In the genomic region with DNA sequence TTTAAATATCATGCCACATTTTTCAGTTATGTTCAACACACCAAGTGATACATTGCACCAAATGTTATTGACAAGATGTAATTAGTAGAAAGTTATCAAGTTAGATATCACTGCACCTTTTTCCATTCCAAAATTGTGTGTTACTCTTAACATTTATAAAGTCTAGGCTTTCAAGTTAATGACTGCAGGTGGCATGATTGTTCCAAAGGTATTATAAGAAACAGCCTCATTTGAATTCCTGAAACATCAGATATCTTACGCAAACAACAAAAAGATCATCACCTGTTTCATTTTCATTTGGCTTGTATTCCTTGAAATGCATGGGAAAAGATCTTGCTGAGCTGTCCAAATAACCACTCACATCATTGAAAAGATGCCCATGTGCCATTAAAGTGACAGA, we compare ENCODE assay signal across 23 cellular contexts.
"Had no signal": no experiment of that assay in that cellular context is flagged by ENCODE, and none has a peak within 500 bp of the region (broad histone marks: within the 10 kb centered on the region; RNA-seq: fewer than 3 reads in every experiment).

No MANE protein-coding gene starts in this region.

- H3K27ac ChIP-seq: cardiac muscle cell, SJCRH30, WERI-Rb-1 had no signal

- H3K9me3 ChIP-seq: SK-N-SH had no signal

- DNase-seq: activated CD4-positive, alpha-beta memory T cell treated with anti-CD3 and anti-CD28 coated beads, Interleukin-2, amount 10 ng/mL, durations not matched to agents 7 days and 5 days; activated CD4-positive, alpha-beta T cell treated with anti-CD3 and anti-CD28 coated beads for 36 hours; activated CD4-positive, alpha-beta T cell treated with anti-CD3 and anti-CD28 coated beads, Interleukin-2, amount 50 U/mL, for 1 hour; activated gamma-delta T cell; activated naive CD4-positive, alpha-beta T cell treated with anti-CD3 and anti-CD28 coated beads for 36 hours; activated T-cell treated with anti-CD3 and anti-CD28 coated beads for 4 hours; activated T-cell treated with anti-CD3 and anti-CD28 coated beads, Interleukin-2, amount 50 U/mL, for 48 hours; amygdala; MM.1S; NCI-H1694; NCI-H2029; NK-92 treated with Interleukin-12 subunit alpha and Interleukin-12 subunit beta, amount 100 ng/mL, for 24 hours; OCI-M1; RPMI8226; SJCRH30; SK-N-SH; T-helper 1 cell; WERI-Rb-1 had no signal

- H3K27me3 ChIP-seq: cardiac muscle cell, SJCRH30 had no signal

- FAIRE-seq: astrocyte had no signal

- H3K9ac ChIP-seq: SK-N-SH had no signal

- ATAC-seq: activated CD4-positive, alpha-beta T cell treated with anti-CD3 and anti-CD28 coated beads for 36 hours; activated T-helper 17 cell treated with anti-CD3 and anti-CD28 coated beads, Interleukin-2, amount 50 U/mL, for 72 hours; Panc1; Right ventricle myocardium inferior had no signal

- H3K36me3 ChIP-seq: cardiac muscle cell, SJCRH30, WERI-Rb-1 had no signal

- H3K4me2 ChIP-seq: SK-N-SH had no signal

- H3K4me3 ChIP-seq: cardiac muscle cell, SJCRH30 had no signal
